In genomic region chr6:36546958-36547645, GRCh38 we compare ENCODE assay signal across 8 cellular contexts. TPM values are rescaled to one million over a fixed set of nuclear protein-coding genes. Genes with fewer than 3 reads are reported as not detected.
DNase-seq lines count a peak whose midpoint lies in the region; ATAC-seq, FAIRE-seq and TF ChIP-seq lines count a peak whose summit lies in the region.

TSS of gene STK38 (minus strand) at chr6:36547479. CDS start at chr6:36540202, 7,277 bp downstream.

- 0 out of 2 replicates have a peak within 1 kb of the TSS, but pooled peaks have one; percentile 76 for H2BK12ac ChIP-seq in H1 (ENCODE audit: low read depth, low read length)
- peak within 1 kb of the TSS; percentile 79 to 87 for H2BK12ac ChIP-seq in mesenchymal stem cell (ENCODE audit: low read length in 2 of 2)

- H3K27me3 Mint-ChIP-seq in CD8-positive, alpha-beta memory T cell = peaks cover 0 to 2% of the 10 kb centered on the region in 2 donors

- 2% methylated on average over 50 of the region's 51 CpGs; no CpG with 5 or more reads in 1 of the 2 experiments for WGBS in H1 (ENCODE audit: extremely low coverage in 1 of 2, insufficient coverage in 1 of 2, insufficient read length in 1 of 2, insufficient replicate concordance in 2 of 2, low coverage in 1 of 2, low lambda C conversion rate in 2 of 2, missing lambda C conversion rate in 1 of 2), 2 experiments
- under 1% methylated on average over 40 of the region's 51 CpGs for WGBS in mesenchymal stem cell

- CTCF ChIA-PET in CD8-positive, alpha-beta memory T cell (lab: Charles Lee) = interaction anchor here (1.0 kb wide), 2 partner anchors 69 to 124 kb away, joined by 3 to 4 read pairs; no protein-coding TSS in a partner anchor
- CTCF ChIA-PET in H1 (lab: Charles Lee; ENCODE audit: partially characterized antibody) = interaction anchor here (1.1 kb wide), 1 partner anchor 186 kb away, joined by 4 read pairs; no protein-coding TSS in a partner anchor

- peak within 1 kb of the TSS; percentile 98 to 100 (median 99) for H3K4me3 Mint-ChIP-seq in CD8-positive, alpha-beta memory T cell

- H3K18ac ChIP-seq in H1 (ENCODE audit: extremely low read depth, low read length) (peak within 1 kb of the TSS; percentile 83), mesenchymal stem cell (ENCODE audit: low read depth in 1 of 2, low read length in 2 of 2) (peak within 1 kb of the TSS; percentile 98 to 100)

- H3K9me3 Mint-ChIP-seq in CD8-positive, alpha-beta memory T cell = no peaks in the 10 kb centered on the region

- peaks cover 0 to 36% (median 0%) of the 10 kb centered on the region in 3 donors for H3K36me3 Mint-ChIP-seq in CD8-positive, alpha-beta memory T cell

- peaks cover 6 to 42% of the 10 kb centered on the region in 2 experiments; a peak in 3 of 4 replicates for H3K79me2 ChIP-seq in H1 (ENCODE audit: control insufficient read depth in 1 of 2, insufficient read depth in 2 of 2, low read length in 2 of 2)

- H3K4ac ChIP-seq in H1 (replicated peaks; ENCODE audit: insufficient read length, low read depth, low read length) (peak within 1 kb of the TSS; percentile 16), mesenchymal stem cell (ENCODE audit: low read depth in 1 of 2, low read length in 2 of 2) (peak within 1 kb of the TSS; percentile 46 to 99)

- H3K23me2 ChIP-seq in H1 (ENCODE audit: low read depth, low read length) = peaks cover 9% of the 10 kb centered on the region

- no peaks in the 10 kb centered on the region for H3K9me3 ChIP-seq in CD8-positive, alpha-beta memory T cell (ENCODE audit: low read length)
- H3K9me3 ChIP-seq in HUES48 (ENCODE audit: control insufficient read depth, insufficient read depth, low read length) (no peaks in the 10 kb centered on the region), H1 (ENCODE audit: insufficient read depth in 2 of 2, low read depth in 1 of 2, low read length in 1 of 2) (no peaks in the 10 kb centered on the region), mesenchymal stem cell (ENCODE audit: control insufficient read depth, low read length) (no peaks in the 10 kb centered on the region)

- H3K23ac ChIP-seq in H1 (ENCODE audit: insufficient read length) (no peak within 1 kb of the TSS), mesenchymal stem cell (ENCODE audit: low read length in 2 of 2) (peak within 1 kb of the TSS in 1 of 2 experiments; percentile 84)

- H4K91ac ChIP-seq in H1 (replicated peaks; ENCODE audit: insufficient read length, low read length) (no peak within 1 kb of the TSS), mesenchymal stem cell (ENCODE audit: low read length) (peak within 1 kb of the TSS; percentile 82)

- H4K5ac ChIP-seq in H1 (ENCODE audit: insufficient read length, low read depth, low read length) = peak within 1 kb of the TSS; percentile 63

- H3K14ac ChIP-seq in H1 (ENCODE audit: insufficient read length) (no peak within 1 kb of the TSS), mesenchymal stem cell (ENCODE audit: low read length in 2 of 2) (peak within 1 kb of the TSS in 1 of 2 experiments; percentile 100)

- peak within 1 kb of the TSS; percentile 40; the same call in 1 of the 2 replicates for H2BK20ac ChIP-seq in H1 (ENCODE audit: low read length)

- peaks cover 36% of the 10 kb centered on the region for H3K4me1 ChIP-seq in CD8-positive, alpha-beta memory T cell (ENCODE audit: insufficient read depth, low read length)
- H3K4me1 ChIP-seq in HUES48 (ENCODE audit: control insufficient read depth, insufficient read depth, low read length) (peaks cover 14% of the 10 kb centered on the region), H1 (replicated peaks in 1 of 4; ENCODE audit: control insufficient read depth in 3 of 4, insufficient read depth in 4 of 4, low read length in 3 of 4) (peaks cover 0 to 9% (median 4%) of the 10 kb centered on the region in 4 experiments; a peak in 4 of 7 replicates), mesenchymal stem cell (ENCODE audit: control insufficient read depth, insufficient read depth, low read depth, low read length) (peaks cover 10% of the 10 kb centered on the region)

- H3K4me2 ChIP-seq in H1 (ENCODE audit: insufficient read depth in 1 of 2, low read depth in 2 of 2, low read length in 2 of 2) = peak within 1 kb of the TSS; percentile 80 to 91
- peak within 1 kb of the TSS; percentile 86 for H3K4me2 ChIP-seq in mesenchymal stem cell (ENCODE audit: low read length, poor library complexity, severe bottlenecking)

- ATAC-seq in GM21367 (IDR thresholded peaks at IDR 0.05; ENCODE audit: unreplicated experiment) = peak; percentile 70

- POLR2A ChIA-PET in CD8-positive, alpha-beta memory T cell (lab: Charles Lee) = interaction anchor here (5.9 kb wide), 1 partner anchor 50 kb away, joined by 107 read pairs; the partner anchor contains the start of gene SRSF3
- POLR2A ChIA-PET in H1 (lab: Charles Lee; ENCODE audit: partially characterized antibody) = interaction anchor here (3.1 to 3.5 kb wide), 2 partner anchors 48 to 51 kb away, joined by 12 to 18 read pairs; partner anchors contain the start of gene SRSF3

- no peak within 1 kb of the TSS for H2BK15ac ChIP-seq in H1 (ENCODE audit: low read length)
- peak within 1 kb of the TSS; percentile 60 for H2BK15ac ChIP-seq in mesenchymal stem cell (ENCODE audit: low read depth, poor library complexity, severe bottlenecking)

- peaks cover 35 to 55% (median 52%) of the 10 kb centered on the region in 3 donors for H3K4me1 Mint-ChIP-seq in CD8-positive, alpha-beta memory T cell

- H4K8ac ChIP-seq in H1 (ENCODE audit: extremely low read depth, insufficient read depth, low read length) (peak within 1 kb of the TSS; percentile 90; the same call in 1 of the 2 replicates), mesenchymal stem cell (ENCODE audit: low read length) (peak within 1 kb of the TSS; percentile 75)

- peak within 1 kb of the TSS; percentile 42; the same call in 1 of the 2 replicates for H2AFZ ChIP-seq in H1 (ENCODE audit: low read length)
- H2AFZ ChIP-seq in mesenchymal stem cell (ENCODE audit: low read depth, low read length) = peak within 1 kb of the TSS; percentile 98

- TF ChIP-seq EP300 in H1 (IDR thresholded peaks at IDR 0.05; ENCODE audit: borderline replicate concordance in 1 of 2, low read depth in 2 of 2, low read length in 2 of 2) = no peak

- TF ChIP-seq RAD21 in H1 (IDR thresholded peaks at IDR 0.05 in 1 of 2, conservative IDR thresholded peaks at IDR 0.05 in 1 of 2; ENCODE audit: low read depth in 2 of 2, low read length in 2 of 2) = no peak; a peak in 1 of 4 replicates

- peaks cover 6% of the 10 kb centered on the region for H3K79me1 ChIP-seq in H1 (ENCODE audit: low read depth, low read length)
- peaks cover 2% of the 10 kb centered on the region for H3K79me1 ChIP-seq in mesenchymal stem cell (replicated peaks; ENCODE audit: low read length, poor library complexity, severe bottlenecking)

- no peaks in the 10 kb centered on the region for H4K20me1 ChIP-seq in H1 (replicated peaks in 1 of 2; ENCODE audit: control insufficient read depth in 1 of 2, insufficient read depth in 2 of 2, low read length in 2 of 2)

- TF ChIP-seq CTCF in H1 (IDR thresholded peaks at IDR 0.05; ENCODE audit: control extremely low read depth in 1 of 3, insufficient read depth in 1 of 3, low read depth in 1 of 3, low read length in 3 of 3) = no peak

- peak within 1 kb of the TSS; percentile 89 for H3K4me3 ChIP-seq in CD8-positive, alpha-beta memory T cell (ENCODE audit: low read length)
- H3K4me3 ChIP-seq in HUES48 (ENCODE audit: low read depth, low read length) (peak within 1 kb of the TSS; percentile 69), H1 (ENCODE audit: extremely low read depth in 1 of 4, insufficient read depth in 2 of 4, low read depth in 3 of 4, low read length in 4 of 4) (peak within 1 kb of the TSS; percentile 84 to 97 (median 92)), mesenchymal stem cell (ENCODE audit: insufficient read depth in 1 of 2, low read depth in 1 of 2, low read length in 2 of 2) (peak within 1 kb of the TSS; percentile 98 to 100)

- peak; percentile 52 to 86 for TF ChIP-seq POLR2A in H1 (IDR thresholded peaks at IDR 0.05; ENCODE audit: control extremely low read depth in 1 of 2, low read depth in 2 of 2, low read length in 2 of 2)

- H2BK5ac ChIP-seq in H1 (ENCODE audit: low read depth, low read length) (peak within 1 kb of the TSS; percentile 78), mesenchymal stem cell (ENCODE audit: low read depth, low read length, poor library complexity, severe bottlenecking) (peak within 1 kb of the TSS; percentile 77)

- H3K27me3 ChIP-seq in CD8-positive, alpha-beta memory T cell (ENCODE audit: insufficient read depth, low read length, poor library complexity, severe bottlenecking) = no peaks in the 10 kb centered on the region
- H3K27me3 ChIP-seq in HUES48 (ENCODE audit: control insufficient read depth, insufficient read depth, low read length) (no peaks in the 10 kb centered on the region), H1 (replicated peaks in 1 of 4; ENCODE audit: control insufficient read depth in 3 of 4, extremely low read depth in 1 of 4, insufficient read depth in 3 of 4, low read length in 3 of 4) (no peaks in the 10 kb centered on the region), mesenchymal stem cell (ENCODE audit: control insufficient read depth in 1 of 2, insufficient read depth in 1 of 2, low read length in 2 of 2) (no peaks in the 10 kb centered on the region)

- peak; percentile 87 to 94 (median 93) for DNase-seq in CD8-positive, alpha-beta memory T cell
- DNase-seq in NOMO-1 treated with dmso at 0.1 percent for 144 hours (lab: John Stamatoyannopoulos, UW; ENCODE audit: unreplicated experiment) = peak; percentile 86
- DNase-seq in activated CD8-positive, alpha-beta memory T cell treated with anti-CD3 and anti-CD28 coated beads for 48 hours (ENCODE audit: low read depth in 2 of 3, low spot score in 2 of 3) = peak; percentile 89 to 96 (median 95)
- DNase-seq in H1 (ENCODE audit: low read depth in 1 of 2, low spot score in 2 of 2) = peak; percentile 83 to 94
- peak; percentile 84 for DNase-seq in mesenchymal stem cell
- DNase-seq in stimulated activated CD8-positive, alpha-beta memory T cell treated with anti-CD3 and anti-CD28 coated beads, Interleukin-12 subunit alpha, Interleukin-12 subunit beta, amount 100 ng/mL, for 24 hours (ENCODE audit: extremely low read depth) = peak; percentile 80

- peak within 1 kb of the TSS; percentile 92 for H3K27ac ChIP-seq in CD8-positive, alpha-beta memory T cell (ENCODE audit: low read depth, low read length)
- H3K27ac ChIP-seq in HUES48 (ENCODE audit: low read depth, low read length) (peak within 1 kb of the TSS; percentile 96), H1 (ENCODE audit: low read depth, low read length) (peak within 1 kb of the TSS; percentile 81), mesenchymal stem cell (ENCODE audit: low read length, poor library complexity, severe bottlenecking) (peak within 1 kb of the TSS; percentile 95)

- H2BK120ac ChIP-seq in H1 (replicated peaks; ENCODE audit: low read depth, low read length) = no peak within 1 kb of the TSS
- peak within 1 kb of the TSS; percentile 87 for H2BK120ac ChIP-seq in mesenchymal stem cell (ENCODE audit: low read depth, low read length)

- no peak for FAIRE-seq in H1 (lab: Jason Lieb, UNC)

- H3K9ac ChIP-seq in HUES48 (ENCODE audit: low read depth, low read length) (peak within 1 kb of the TSS; percentile 69), H1 (replicated peaks in 1 of 4; ENCODE audit: extremely low read depth in 1 of 4, low read depth in 3 of 4, low read length in 3 of 4) (peak within 1 kb of the TSS; percentile 61 to 91 (median 88)), mesenchymal stem cell (ENCODE audit: low read length) (peak within 1 kb of the TSS; percentile 98)

- peak within 1 kb of the TSS; percentile 34 for H3K56ac ChIP-seq in H1 (replicated peaks; ENCODE audit: insufficient read length, low read depth, low read length)

- H2AK5ac ChIP-seq in H1 (ENCODE audit: low read depth, low read length) (peak within 1 kb of the TSS; percentile 16; the same call in 1 of the 2 replicates), mesenchymal stem cell (ENCODE audit: low read length, severe bottlenecking) (peak within 1 kb of the TSS; percentile 61)

- H3K27ac Mint-ChIP-seq in CD8-positive, alpha-beta memory T cell = peak within 1 kb of the TSS; percentile 92 to 100 (median 98)

- no peaks in the 10 kb centered on the region for H3K36me3 ChIP-seq in CD8-positive, alpha-beta memory T cell (ENCODE audit: insufficient read depth, low read length)
- H3K36me3 ChIP-seq in HUES48 (ENCODE audit: control insufficient read depth, insufficient read depth, low read length) (peaks cover 4% of the 10 kb centered on the region; the same call in 1 of the 2 replicates), H1 (ENCODE audit: control insufficient read depth in 2 of 4, insufficient read depth in 4 of 4, low read length in 3 of 4) (no peaks in the 10 kb centered on the region; a peak in 1 of 8 replicates), mesenchymal stem cell (ENCODE audit: control insufficient read depth in 1 of 2, insufficient read depth in 2 of 2, low read depth in 1 of 2, low read length in 2 of 2) (peaks cover 0 to 3% of the 10 kb centered on the region in 2 experiments)

RNA-seq across cellular contexts. Expression of gene STK38, which starts in this region (rescaled TPM):
- 10 to 100 TPM; 44.9 to 47.6 TPM for total RNA-seq in CD8-positive, alpha-beta memory T cell
- 110 TPM for polyA plus RNA-seq in CD8-positive, alpha-beta memory T cell
- 18.5 and 19.8 TPM in 2 replicates for total RNA-seq in H1 (2021; fragmentation: NEBNext Ultra II Directional; extraction: Animal tissue kit (Norgen Biotek cat#: 25700))
- polyA plus RNA-seq in H1 (2011; rRNA removed) = 6.2 and 8.1 TPM in 2 replicates
- polyA plus RNA-seq in H1 (2011; cell fraction: cytosol; rRNA removed) = 8.5 TPM
- polyA plus RNA-seq in H1 (2011; cell fraction: nucleus; rRNA removed) = 10.0 TPM
- polyA plus RNA-seq in H1 (2012, experiment 1 of 2) = 10.7 to 18.7 TPM (median 14.8 TPM) in 4 replicates
- 1.9 TPM for polyA plus RNA-seq in H1 (2012, experiment 2 of 2)
- polyA plus RNA-seq in H1 (2013, experiment 1 of 2) = 11.0 TPM
- 11.1 TPM for polyA plus RNA-seq in H1 (2013, experiment 2 of 2)
- polyA minus RNA-seq in H1 (2011; rRNA and poly(A)+ RNA removed) = 7.2 and 8.1 TPM in 2 replicates
- polyA minus RNA-seq in H1 (2011; cell fraction: cytosol; rRNA and poly(A)+ RNA removed) = 6.2 TPM
- 9.0 TPM for polyA minus RNA-seq in H1 (2011; cell fraction: nucleus; rRNA and poly(A)+ RNA removed)
- polyA plus RNA-seq in mesenchymal stem cell (2013, experiment 1 of 2) = 22.1 TPM
- polyA plus RNA-seq in mesenchymal stem cell (2013, experiment 2 of 2) = 21.5 TPM

Comparison
In these comparisons a context has a peak if more than half of its experiments do, and no peak if none do; other contexts are left out.
1. Peak in every context shown above with its lines: DNase-seq, ATAC-seq, H3K4me3 ChIP-seq and H3K27ac ChIP-seq.